In the genomic region with DNA sequence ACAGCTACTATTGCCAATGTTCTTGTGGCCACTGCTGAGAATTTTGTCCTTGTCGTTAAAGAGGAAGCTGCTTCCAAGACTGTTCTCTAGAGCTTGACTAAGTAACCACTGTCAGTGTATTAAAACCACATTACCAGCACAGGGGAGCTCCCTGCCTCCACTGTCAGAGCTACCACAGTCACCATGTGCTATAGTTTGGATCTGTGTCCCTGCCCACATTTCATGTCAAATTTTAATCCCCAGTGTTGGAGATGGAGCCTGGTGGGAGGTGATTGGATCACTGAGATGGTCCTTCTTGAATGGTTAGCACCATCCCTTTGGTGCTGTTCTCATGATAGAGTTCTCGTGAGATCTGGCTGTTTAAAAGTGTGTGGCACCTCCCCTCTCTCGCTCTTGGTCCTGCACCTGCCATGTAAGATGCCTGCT, we compare ENCODE assay signal across 8 cellular contexts. TPM values are rescaled to one million over a fixed set of nuclear protein-coding genes. Genes with fewer than 3 reads are reported as not detected.
DNase-seq lines count a peak whose midpoint lies in the region; ATAC-seq and TF ChIP-seq lines count a peak whose summit lies in the region.

No MANE protein-coding gene starts in this region.

- 77 to 89% (median 78%) methylated on average over 3 of the region's 3 CpGs for WGBS in psoas muscle, 3 donors

- peak; percentile 76 for ATAC-seq in GM18907 (IDR thresholded peaks at IDR 0.05; ENCODE audit: unreplicated experiment)
- peak; percentile 75 for ATAC-seq in HG02973 (IDR thresholded peaks at IDR 0.05; ENCODE audit: unreplicated experiment)
- no peak for ATAC-seq in psoas muscle
- no peak for ATAC-seq in HG02970 (IDR thresholded peaks at IDR 0.05; ENCODE audit: low FRiP score, unreplicated experiment)

- H3K9me3 ChIP-seq in psoas muscle = no peaks in the 10 kb centered on the region

- no peaks in the 10 kb centered on the region for H3K4me1 ChIP-seq in psoas muscle

- H3K27ac ChIP-seq in psoas muscle = no peak overlapping the region

- H3K27me3 ChIP-seq in psoas muscle (ENCODE audit: insufficient read depth in 3 of 3, low read length in 2 of 3) = peaks cover 0 to 2% (median 0%) of the 10 kb centered on the region in 3 donors

- intact Hi-C loops in psoas muscle (cut with DNase I) = no loop called here

- H3K4me3 ChIP-seq in psoas muscle = no peak overlapping the region

- peak; percentile 47 for DNase-seq in UCSD-AML1 (lab: John Stamatoyannopoulos, UW; ENCODE audit: unreplicated experiment)
- peak; percentile 19 to 23 for DNase-seq in stimulated activated CD4-positive, alpha-beta T cell treated with anti-CD3 and anti-CD28 coated beads, Interleukin-2, amount 100 ng/mL, for 48 hours
- no peak for DNase-seq in DMS79 treated with DMSO at 0.1 percent for 48 hours (lab: John Stamatoyannopoulos, UW)
- no peak for DNase-seq in ureter (ENCODE audit: low spot score)
- DNase-seq in psoas muscle = no peak

- TF ChIP-seq CTCF in psoas muscle (IDR thresholded peaks at IDR 0.05) = no peak

- H3K36me3 ChIP-seq in psoas muscle (ENCODE audit: insufficient read depth in 1 of 2, low read depth in 1 of 2) = no peaks in the 10 kb centered on the region

RNA-seq across cellular contexts. Expression of gene RAP1B, which starts 23.2 kb away (rescaled TPM):
- total RNA-seq in ureter (198 TPM), psoas muscle (10 to 100 TPM; 36.2 to 65.6 (median 54.1) TPM)
- 10 to 100 TPM; 39.7 to 85.7 (median 69.4) TPM for polyA plus RNA-seq in psoas muscle

Comparison
In these comparisons a context has a peak if more than half of its experiments do, and no peak if none do; other contexts are left out.
1. ATAC-seq: peak in GM18907 (single experiment) and HG02973 (single experiment); none in psoas muscle (0 of 4) and HG02970 (single experiment).
2. DNase-seq: peak in UCSD-AML1 (single experiment) and stimulated activated CD4-positive, alpha-beta T cell treated with anti-CD3 and anti-CD28 coated beads, Interleukin-2, amount 100 ng/mL, for 48 hours (2 of 2); none in DMS79 treated with DMSO at 0.1 percent for 48 hours (single experiment), ureter (single experiment) and psoas muscle (0 of 2).